Comparison of ENCODE assay signal across 23 cellular contexts in genomic region chr10:103841519-103841918, GRCh38. TPM values are rescaled to one million over a fixed set of nuclear protein-coding genes. Genes with fewer than 3 reads are reported as not detected.
DNase-seq lines count a peak whose midpoint lies in the region; FAIRE-seq and TF ChIP-seq lines count a peak whose summit lies in the region.
"Had no signal": no experiment of that assay in that cellular context is flagged by ENCODE, and none has a peak within 500 bp of the region (broad histone marks: within the 10 kb centered on the region; RNA-seq: fewer than 3 reads in every experiment).

No MANE protein-coding gene starts in this region.

- peak overlapping the region; percentile 12 for H2BK15ac ChIP-seq in mesenchymal stem cell (ENCODE audit: low read depth, poor library complexity, severe bottlenecking)

- H3K9ac ChIP-seq in BLaER1 (no peak overlapping the region), mesenchymal stem cell (ENCODE audit: low read length) (no peak overlapping the region)

- H3K4me3 ChIP-seq in BLaER1 (no peak overlapping the region), mesenchymal stem cell (ENCODE audit: insufficient read depth in 1 of 2, low read depth in 1 of 2, low read length in 2 of 2) (no peak overlapping the region)

- peaks cover 7% of the 10 kb centered on the region; the same call in 1 of the 2 replicates for H3K36me3 ChIP-seq in BLaER1
- H3K36me3 ChIP-seq in mesenchymal stem cell (ENCODE audit: control insufficient read depth in 1 of 2, insufficient read depth in 2 of 2, low read depth in 1 of 2, low read length in 2 of 2) = no peaks in the 10 kb centered on the region

- no peak overlapping the region for H2AK5ac ChIP-seq in mesenchymal stem cell (ENCODE audit: low read length, severe bottlenecking)

- no peak overlapping the region for H2BK5ac ChIP-seq in mesenchymal stem cell (ENCODE audit: low read depth, low read length, poor library complexity, severe bottlenecking)

- H3K9me3 ChIP-seq in BLaER1 = no peaks in the 10 kb centered on the region
- no peaks in the 10 kb centered on the region for H3K9me3 ChIP-seq in mesenchymal stem cell (ENCODE audit: control insufficient read depth, low read length)

- no peak for FAIRE-seq in RCC 7860 (lab: Jason Lieb, UNC)
- FAIRE-seq: GM12892, GM18507, HTR-8/SVneo had no signal

- H3K27ac ChIP-seq in BLaER1 = peak overlapping the region; percentile 69
- H3K27ac ChIP-seq in RWPE1 = peak overlapping the region; percentile 47
- H3K27ac ChIP-seq in mesenchymal stem cell (ENCODE audit: low read length, poor library complexity, severe bottlenecking) = no peak overlapping the region
- H3K27ac ChIP-seq: HL-60 had no signal

- H4K20me1 ChIP-seq in BLaER1 = peaks cover 72% of the 10 kb centered on the region

- no peak overlapping the region for H2AFZ ChIP-seq in mesenchymal stem cell (ENCODE audit: low read depth, low read length)

- no peak for TF ChIP-seq CTCF in RWPE1 (conservative IDR thresholded peaks at IDR 0.05; ENCODE audit: low read depth)

- peak overlapping the region in 1 of 2 experiments; percentile 3 for H3K14ac ChIP-seq in mesenchymal stem cell (ENCODE audit: low read length in 2 of 2)

- DNase-seq in RWPE1 (ENCODE audit: low spot score) (no peak), mesenchymal stem cell (no peak), posterior vena cava (ENCODE audit: low spot score) (peak; percentile 54), RCC 7860 (ENCODE audit: low spot score) (no peak), KG1 (lab: John Stamatoyannopoulos, UW) (no peak), Kasumi-1 (lab: John Stamatoyannopoulos, UW) (no peak)
- DNase-seq in activated CD4-positive, CD25-positive, alpha-beta regulatory T cell (lab: John Stamatoyannopoulos, UW) = no peak
- DNase-seq: CD4-positive, alpha-beta memory T cell; DMS53; EL; H9; NCI-H1105 treated with DMSO at 0.1 percent for 48 hours; NCI-H1694 treated with DMSO at 0.1 percent for 48 hours; NCI-H226; NCI-H524; NCI-H82; RPMI8226; SIG-M5 had no signal

- peak overlapping the region; percentile 99 for H3K4me2 ChIP-seq in BLaER1
- no peak overlapping the region for H3K4me2 ChIP-seq in mesenchymal stem cell (ENCODE audit: low read length, poor library complexity, severe bottlenecking)

- peaks cover 6% of the 10 kb centered on the region for H3K79me1 ChIP-seq in mesenchymal stem cell (replicated peaks; ENCODE audit: low read length, poor library complexity, severe bottlenecking)

- no peak overlapping the region for H3K18ac ChIP-seq in mesenchymal stem cell (ENCODE audit: low read depth in 1 of 2, low read length in 2 of 2)

- CTCF ChIA-PET in RWPE1 (lab: Yijun Ruan, JAX) = interaction anchor here (0.6 kb wide), 1 partner anchor 11 kb away, joined by 4 read pairs; no protein-coding TSS in a partner anchor

- POLR2A ChIA-PET in RWPE1 (lab: Yijun Ruan, JAX; ENCODE audit: low non-redundant PET) = no interaction called here

- intact Hi-C loops in posterior vena cava (cut with DNase I) = no loop called here

- H2BK120ac ChIP-seq in mesenchymal stem cell (ENCODE audit: low read depth, low read length) = no peak overlapping the region

- 93% methylated on average over 5 of the region's 7 CpGs for WGBS in mesenchymal stem cell

- no peak overlapping the region for H4K8ac ChIP-seq in mesenchymal stem cell (ENCODE audit: low read length)

- no peak overlapping the region for H4K91ac ChIP-seq in mesenchymal stem cell (ENCODE audit: low read length)

- H3K27me3 ChIP-seq in BLaER1 (no peaks in the 10 kb centered on the region), mesenchymal stem cell (ENCODE audit: control insufficient read depth in 1 of 2, insufficient read depth in 1 of 2, low read length in 2 of 2) (peaks cover 0 to 10% of the 10 kb centered on the region in 2 experiments)

- H2BK12ac ChIP-seq in mesenchymal stem cell (ENCODE audit: low read length in 2 of 2) = peak overlapping the region in 1 of 2 experiments; percentile 7

- no peak overlapping the region for H3K4ac ChIP-seq in mesenchymal stem cell (ENCODE audit: low read depth in 1 of 2, low read length in 2 of 2)

- peaks cover 98% of the 10 kb centered on the region for H3K4me1 ChIP-seq in BLaER1
- H3K4me1 ChIP-seq in mesenchymal stem cell (ENCODE audit: control insufficient read depth, insufficient read depth, low read depth, low read length) = peaks cover 4% of the 10 kb centered on the region

- H3K23ac ChIP-seq in mesenchymal stem cell (ENCODE audit: low read length in 2 of 2) = no peak overlapping the region

RNA-seq across cellular contexts. Expression of gene SH3PXD2A, which starts 13.9 kb away (rescaled TPM):
- 8.7 TPM for polyA plus RNA-seq in mesenchymal stem cell (2013, experiment 1 of 2)
- polyA plus RNA-seq in mesenchymal stem cell (2013, experiment 2 of 2) = 8.7 TPM
- 10 to 100 TPM; 62.6 to 93.6 TPM for total RNA-seq in posterior vena cava
